In the genomic region with DNA sequence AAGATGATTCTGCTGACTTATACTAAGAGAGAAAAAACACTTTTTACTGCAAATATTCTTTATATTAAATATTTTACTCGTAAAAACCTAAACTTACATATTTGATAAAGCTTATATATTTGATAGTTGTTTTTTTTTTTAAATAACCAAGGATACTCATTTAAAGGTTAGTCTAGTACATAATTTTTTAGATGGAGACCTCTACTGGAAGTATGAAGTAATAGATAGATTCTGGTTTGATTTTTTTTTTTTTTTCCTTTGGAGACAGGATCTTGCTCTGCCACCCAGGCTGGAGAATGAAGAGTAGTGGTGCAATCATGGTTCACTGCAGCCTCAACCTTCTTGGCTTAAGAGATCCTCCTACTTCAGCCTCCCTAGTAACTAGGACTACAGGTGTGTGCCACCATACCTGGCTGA, we compare ENCODE assay signal across 8 cellular contexts. TPM values are rescaled to one million over a fixed set of nuclear protein-coding genes. Genes with fewer than 3 reads are reported as not detected.
DNase-seq lines count a peak whose midpoint lies in the region; ATAC-seq, FAIRE-seq and TF ChIP-seq lines count a peak whose summit lies in the region.

No MANE protein-coding gene starts in this region.

- H3K9me3 ChIP-seq in heart left ventricle = peaks cover 0 to 16% (median 2%) of the 10 kb centered on the region in 12 donors

- 68 to 81% (median 72%) methylated on average over 1 of the region's 1 CpG for WGBS in heart left ventricle, 4 donors

- H3K4me1 ChIP-seq in heart left ventricle = peaks cover 0 to 12% (median 0%) of the 10 kb centered on the region in 12 donors
- H3K4me1 ChIP-seq in foreskin keratinocyte = no peaks in the 10 kb centered on the region

- ATAC-seq in heart left ventricle (peak in 2 of 4 donors; percentile 39 to 53), Right ventricle myocardium inferior (no peak), foreskin keratinocyte (peak; percentile 39), HG02970 (IDR thresholded peaks at IDR 0.05; ENCODE audit: low FRiP score, unreplicated experiment) (no peak), GM21529 (IDR thresholded peaks at IDR 0.05; ENCODE audit: unreplicated experiment) (no peak)

- H3K4me3 ChIP-seq in heart left ventricle = no peak overlapping the region

- FAIRE-seq in GM12892 (lab: Jason Lieb, UNC) = no peak

- intact Hi-C loops in heart left ventricle (cut with DNase I) (loop anchor here in 4 of 10 donors (5.0 to 10.0 kb wide), 4 partner anchors 199 to 561 kb away; no protein-coding TSS in a partner anchor), Right ventricle myocardium inferior (cut with DNase I) (no loop called here)

- no peak overlapping the region for H3K27ac ChIP-seq in heart left ventricle
- no peak overlapping the region for H3K27ac ChIP-seq in foreskin keratinocyte

- no peaks in the 10 kb centered on the region for H3K27me3 ChIP-seq in heart left ventricle
- no peaks in the 10 kb centered on the region for H3K27me3 ChIP-seq in foreskin keratinocyte

- peak in 11 of 12 donors; percentile 10 to 62 (median 46) for TF ChIP-seq CTCF in heart left ventricle (IDR thresholded peaks at IDR 0.05)
- peak; percentile 59 for TF ChIP-seq CTCF in foreskin keratinocyte (conservative IDR thresholded peaks at IDR 0.05)

- peaks cover 0 to 12% (median 0%) of the 10 kb centered on the region in 9 donors for H3K36me3 ChIP-seq in heart left ventricle

- TF ChIP-seq POLR2A in heart left ventricle (IDR thresholded peaks at IDR 0.05) (no peak), GM12892 (IDR thresholded peaks at IDR 0.05; ENCODE audit: low read depth, low read length) (no peak)

- DNase-seq in heart left ventricle (no peak), Right ventricle myocardium inferior (ENCODE audit: missing footprints) (no peak), SK-N-DZ (ENCODE audit: low spot score) (peak; percentile 22), foreskin keratinocyte (no peak), globus pallidus (ENCODE audit: low spot score) (no peak), GM12892 (ENCODE audit: insufficient read length) (no peak)

RNA-seq across cellular contexts. Expression of gene ARID2, which starts 16.4 kb away (rescaled TPM):
- 10 to 100 TPM; 12.9 to 22.6 (median 19.1) TPM for total RNA-seq in heart left ventricle
- polyA plus RNA-seq in heart left ventricle = 1 to 10 TPM; 5.6 to 5.7 TPM
- total RNA-seq in Right ventricle myocardium inferior = 11.9 TPM
- polyA plus RNA-seq in SK-N-DZ (2014; cell fraction: cytosol; rRNA removed) = 22.6 and 23.9 TPM in 2 replicates
- polyA plus RNA-seq in SK-N-DZ (2014; cell fraction: nucleus; rRNA removed) = 23.7 and 33.6 TPM in 2 replicates
- total RNA-seq in foreskin keratinocyte = 18.4 and 18.5 TPM in 2 replicates
- polyA plus RNA-seq in foreskin keratinocyte = 3.4 and 4.1 TPM in 2 replicates
- polyA plus RNA-seq in GM12892 (2012; ENCODE audit: missing spikeins) = 9.9 TPM
